ENCODE assay signal across 5 cellular contexts in genomic region chr7:65789932-65790331, GRCh38.
DNase-seq lines count a peak whose midpoint lies in the region; ATAC-seq, FAIRE-seq and TF ChIP-seq lines count a peak whose summit lies in the region.
"Not testable (repeated sequence)": the region's sequence is repeated elsewhere in the genome, so short reads cannot be mapped to it uniquely, and the experiment has no call there.

No MANE protein-coding gene starts in this region.

- BruUV-seq in HepG2 (replicated peaks; lab: Mats Ljungman, UMichigan) = not testable (repeated sequence)

- not testable (repeated sequence) for H3K27me3 ChIP-seq in endodermal cell (ENCODE audit: control insufficient read depth, insufficient read depth, low read length, poor library complexity, severe bottlenecking); HepG2 (ENCODE audit: control insufficient read depth in 1 of 2, insufficient read depth in 2 of 2, low read length in 2 of 2); small intestine (ENCODE audit: control insufficient read depth in 2 of 2, insufficient read depth in 2 of 2, low read length in 2 of 2)

- not testable (repeated sequence) for H3K9me3 Mint-ChIP-seq in endodermal cell

- H3K36me3 Mint-ChIP-seq in endodermal cell (ENCODE audit: low read depth) = not testable (repeated sequence)

- not testable (repeated sequence) for TF ChIP-seq CTCF in endodermal cell (conservative IDR thresholded peaks at IDR 0.05); HepG2 (CRISPR knock-in tag; IDR thresholded peaks at IDR 0.05); mucosa of descending colon (IDR thresholded peaks at IDR 0.05)

- TF ChIP-seq RAD21 in HepG2 (CRISPR knock-in tag; IDR thresholded peaks at IDR 0.05) = not testable (repeated sequence)

- H3K4me2 ChIP-seq in HepG2 (ENCODE audit: low read depth, low read length) = not testable (repeated sequence)

- H2AFZ ChIP-seq in HepG2 (ENCODE audit: low read length) = not testable (repeated sequence)

- DNase-seq in endodermal cell (peak; percentile 1), HepG2 (ENCODE audit: low spot score) (peak; percentile 21), small intestine (peak; percentile 35)
- not testable (repeated sequence) for DNase-seq in left colon, mucosa of descending colon

- not testable (repeated sequence) for H3K27me3 Mint-ChIP-seq in endodermal cell (ENCODE audit: insufficient read depth)

- ATAC-seq in left colon (peak; percentile 34), HepG2 (peak; percentile 47; the same call in 2 of the 3 replicates), mucosa of descending colon (peak; percentile 21)

- not testable (repeated sequence) for TF ChIP-seq POLR2A in HepG2 (IDR thresholded peaks at IDR 0.05; ENCODE audit: insufficient read depth in 1 of 2, low read depth in 2 of 2, low read length in 2 of 2)

- intact Hi-C loops in left colon (cut with DNase I, micrococcal nuclease); HepG2 (cut with micrococcal nuclease; ENCODE audit: unreplicated experiment); mucosa of descending colon (cut with DNase I, micrococcal nuclease): not testable (repeated sequence)

- not testable (repeated sequence) for H3K9me3 ChIP-seq in endodermal cell (ENCODE audit: control insufficient read depth, low read length); HepG2 (ENCODE audit: low read length); mucosa of descending colon; small intestine (ENCODE audit: control insufficient read depth, low read depth)

- not testable (repeated sequence) for H3K27ac ChIP-seq in endodermal cell (ENCODE audit: low read depth, low read length); HepG2 (ENCODE audit: extremely low read length, insufficient read depth, low read length); small intestine (ENCODE audit: low read depth in 1 of 2, low read length in 1 of 2)

- H3K79me2 ChIP-seq in HepG2 (ENCODE audit: insufficient read depth, low read length) = not testable (repeated sequence)

- not testable (repeated sequence) for H3K4me1 ChIP-seq in endodermal cell (ENCODE audit: control insufficient read depth, insufficient read depth, low read length); mucosa of descending colon (ENCODE audit: low read depth); small intestine (ENCODE audit: control insufficient read depth in 2 of 2, insufficient read depth in 1 of 2, low read depth in 1 of 2, low read length in 1 of 2)
- peaks cover 20% of the 10 kb centered on the region for H3K4me1 ChIP-seq in HepG2 (ENCODE audit: insufficient read depth, low read length)

- CTCF ChIA-PET in HepG2 (lab: Yijun Ruan, JAX; ENCODE audit: low intra/inter-chr PET ratio, low total read pairs) = not testable (repeated sequence)

- H3K9ac ChIP-seq in endodermal cell (ENCODE audit: extremely low read depth, low read length, poor library complexity, severe bottlenecking); HepG2 (ENCODE audit: insufficient read depth, low read depth, low read length): not testable (repeated sequence)

- H3K36me3 ChIP-seq in endodermal cell (ENCODE audit: control insufficient read depth, insufficient read depth, low read length); HepG2 (replicated peaks in 1 of 2; ENCODE audit: control insufficient read depth in 1 of 2, insufficient read depth in 2 of 2, low read length in 2 of 2); mucosa of descending colon (ENCODE audit: low read depth); small intestine (ENCODE audit: control insufficient read depth in 2 of 2, insufficient read depth in 2 of 2, low read length in 2 of 2): not testable (repeated sequence)

- WGBS in endodermal cell (ENCODE audit: insufficient coverage in 1 of 2, insufficient read length in 1 of 2), 2 experiments = 95% methylated on average over 4 of the region's 5 CpGs; no CpG with 5 or more reads in 1 of the 2 experiments
- 84% methylated on average over 4 of the region's 5 CpGs for WGBS in HepG2 (ENCODE audit: low lambda C conversion rate)
- 82 to 93% (median 92%) methylated on average over 5 of the region's 5 CpGs for WGBS in small intestine, 3 donors

- not testable (repeated sequence) for H4K20me1 ChIP-seq in HepG2 (ENCODE audit: insufficient read depth, low read length)

- POLR2A ChIA-PET in HepG2 (lab: Yijun Ruan, JAX) = not testable (repeated sequence)

- H3K4me3 ChIP-seq in endodermal cell (ENCODE audit: low read length); HepG2 (replicated peaks in 1 of 3; ENCODE audit: insufficient read depth in 1 of 3, low read depth in 2 of 3, low read length in 3 of 3); mucosa of descending colon; small intestine (ENCODE audit: low read depth in 1 of 2, low read length in 2 of 2): not testable (repeated sequence)

- not testable (repeated sequence) for H3K4me3 Mint-ChIP-seq in endodermal cell

- TF ChIP-seq EP300 in HepG2 (IDR thresholded peaks at IDR 0.05; ENCODE audit: low read depth in 2 of 2, low read length in 2 of 2); HepG2 (CRISPR knock-in tag; IDR thresholded peaks at IDR 0.05; ENCODE audit: borderline replicate concordance): not testable (repeated sequence)

- peak; percentile 12 for FAIRE-seq in HepG2 (lab: Jason Lieb, UNC)
- FAIRE-seq in small intestine (lab: Jason Lieb, UNC) = not testable (repeated sequence)

- in situ Hi-C loops in HepG2 (cut with HindIII; ENCODE audit: extremely low pct_ligation_motif_present, low pct_unique_long_range_greater_than_20kb) = not testable (repeated sequence)

- not testable (repeated sequence) for H3K27ac Mint-ChIP-seq in endodermal cell

- H3K4me1 Mint-ChIP-seq in endodermal cell = not testable (repeated sequence)

TF ChIP-seq in HepG2, 621 proteins besides CTCF, POLR2A, EP300 and RAD21:
- 0 out of 2 replicates have a peak, but pooled peaks have one; percentile 41 for TF ChIP-seq FOSL1 (CRISPR knock-in tag; IDR thresholded peaks at IDR 0.05; ENCODE audit: borderline replicate concordance)
- peak; percentile 28; the same call in 1 of the 2 replicates for TF ChIP-seq HNF4A (CRISPR knock-in tag; IDR thresholded peaks at IDR 0.05)
- peak; percentile 73 for TF ChIP-seq FOSL2 (CRISPR knock-in tag; IDR thresholded peaks at IDR 0.05)
- peak; percentile 99 for TF ChIP-seq ZNF264 (CRISPR knock-in tag; IDR thresholded peaks at IDR 0.05)
- TF ChIP-seq, protein P1, sequence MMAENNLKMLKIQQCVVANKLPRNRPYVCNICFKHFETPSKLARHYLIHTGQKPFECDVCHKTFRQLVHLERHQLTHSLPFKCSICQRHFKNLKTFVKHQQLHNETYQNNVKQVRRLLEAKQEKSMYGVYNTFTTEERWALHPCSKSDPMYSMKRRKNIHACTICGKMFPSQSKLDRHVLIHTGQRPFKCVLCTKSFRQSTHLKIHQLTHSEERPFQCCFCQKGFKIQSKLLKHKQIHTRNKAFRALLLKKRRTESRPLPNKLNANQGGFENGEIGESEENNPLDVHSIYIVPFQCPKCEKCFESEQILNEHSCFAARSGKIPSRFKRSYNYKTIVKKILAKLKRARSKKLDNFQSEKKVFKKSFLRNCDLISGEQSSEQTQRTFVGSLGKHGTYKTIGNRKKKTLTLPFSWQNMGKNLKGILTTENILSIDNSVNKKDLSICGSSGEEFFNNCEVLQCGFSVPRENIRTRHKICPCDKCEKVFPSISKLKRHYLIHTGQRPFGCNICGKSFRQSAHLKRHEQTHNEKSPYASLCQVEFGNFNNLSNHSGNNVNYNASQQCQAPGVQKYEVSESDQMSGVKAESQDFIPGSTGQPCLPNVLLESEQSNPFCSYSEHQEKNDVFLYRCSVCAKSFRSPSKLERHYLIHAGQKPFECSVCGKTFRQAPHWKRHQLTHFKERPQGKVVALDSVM (CRISPR knock-in tag; IDR thresholded peaks at IDR 0.05) = 0 out of 2 replicates have a peak, but pooled peaks have one; percentile 34
TF ChIP-seq in HepG2: peak in this region for 5; not testable (repeated sequence) for 616.
